In genomic region chr18:1006965-1007364, GRCh38 we compare ENCODE assay signal across 11 cellular contexts.
"Had no signal": no experiment of that assay in that cellular context is flagged by ENCODE, and none has a peak within 500 bp of the region (broad histone marks: within the 10 kb centered on the region; RNA-seq: fewer than 3 reads in every experiment).

No MANE protein-coding gene starts in this region.

- H3K27ac ChIP-seq: GM23248 had no signal

- H3K4me2 ChIP-seq: GM23338 had no signal

- H2AFZ ChIP-seq: GM23248, GM23338 had no signal

- FAIRE-seq: H1, H54 had no signal

- H3K9me3 ChIP-seq: HAP-1 had no signal

- DNase-seq: GM23248, GOT3, H7, H9, HCEC 1CT, HFFc6 had no signal

- H3K9ac ChIP-seq: GM23248 had no signal

- ATAC-seq: GM23338, HCT116 had no signal

- H3K4me3 ChIP-seq: GM23248, GM23338, HAP-1 had no signal

- H3K36me3 ChIP-seq: HAP-1 had no signal
